1 cellular context compared by ENCODE assay signal in genomic region chr11:131254254-131254653, GRCh38.
TF ChIP-seq lines count a peak whose summit lies in the region.

No MANE protein-coding gene starts in this region.

TF ChIP-seq in GM23338, 12 proteins besides CTCF, POLR2A, EP300 and RAD21 (continued from another document):
- TF ChIP-seq REST (IDR thresholded peaks at IDR 0.05; ENCODE audit: unreplicated experiment) (no peak), NANOG (IDR thresholded peaks at IDR 0.05; ENCODE audit: borderline replicate concordance) (no peak), ZNF331 (CRISPR knock-in tag; IDR thresholded peaks at IDR 0.05; ENCODE audit: low read depth) (no peak)
